7 cellular contexts compared by ENCODE assay signal in genomic region chr9:130445268-130445983, GRCh38. TPM values are rescaled to one million over a fixed set of nuclear protein-coding genes. Genes with fewer than 3 reads are reported as not detected.
DNase-seq lines count a peak whose midpoint lies in the region; ATAC-seq and TF ChIP-seq lines count a peak whose summit lies in the region.

No MANE protein-coding gene starts in this region.

- ATAC-seq in Right ventricle myocardium superior (ENCODE audit: poor library complexity) (peak; percentile 54), GM19351 (IDR thresholded peaks at IDR 0.05; ENCODE audit: unreplicated experiment) (no peak), HG03039 (IDR thresholded peaks at IDR 0.05; ENCODE audit: unreplicated experiment) (no peak)

- POLR2A ChIA-PET in HEK293 (lab: Yijun Ruan, JAX), result interaction anchor here (0.6 to 1.1 kb wide), 3 partner anchors 23 to 248 kb away, joined by 5 to 6 read pairs (median 5); partner anchors contain the start of gene EXOSC2

- H3K4me3 ChIP-seq in HEK293 (ENCODE audit: low read depth, low read length), result peak overlapping the region; percentile 38

- TF ChIP-seq CTCF in HEK293 (tag by site-specific recombination; IDR thresholded peaks at IDR 0.05), result peak; percentile 78

- H3K36me3 ChIP-seq in HEK293 (ENCODE audit: control insufficient read depth in 2 of 2, insufficient read depth in 1 of 2, low read length in 2 of 2), result no peaks in the 10 kb centered on the region

- DNase-seq in T1000 (lab: John Stamatoyannopoulos, UW) (peak; percentile 21), Right ventricle myocardium superior (peak; percentile 76), renal cortical epithelial cell (ENCODE audit: low read depth) (peak; percentile 44), dedifferentiated amniotic fluid mesenchymal stem cell (ENCODE audit: extremely low spot score) (no peak)

- H3K9me3 ChIP-seq in HEK293 (ENCODE audit: control insufficient read depth, insufficient read depth, low read depth, low read length), result no peaks in the 10 kb centered on the region

- CTCF ChIA-PET in HEK293 (lab: Yijun Ruan, JAX), result interaction anchor here (0.6 to 4.0 kb wide), 4 partner anchors 16 to 553 kb away, joined by 4 to 18 read pairs (median 6); no protein-coding TSS in a partner anchor

- intact Hi-C loops in Right ventricle myocardium superior (cut with DNase I), result no loop called here

- peaks cover 5% of the 10 kb centered on the region for H3K4me1 ChIP-seq in HEK293 (ENCODE audit: control insufficient read depth, insufficient read depth, low read length)

- peak overlapping the region; percentile 57; the same call in 1 of the 2 replicates for H3K27ac ChIP-seq in HEK293 (ENCODE audit: extremely low read depth, low read depth, low read length)

TF ChIP-seq in HEK293, 187 proteins besides CTCF, POLR2A, EP300 and RAD21 (continues in another document):
- TF ChIP-seq ZNF121 (tag by site-specific recombination; IDR thresholded peaks at IDR 0.05) (no peak), IKZF3 (tag by site-specific recombination; IDR thresholded peaks at IDR 0.05) (peak; percentile 59; the same call in 1 of the 2 replicates), EGR2 (tag by site-specific recombination; IDR thresholded peaks at IDR 0.05; ENCODE audit: low read depth) (no peak), REPIN1 (tag by site-specific recombination; IDR thresholded peaks at IDR 0.05; ENCODE audit: low read depth) (no peak), ZNF692 (tag by site-specific recombination; IDR thresholded peaks at IDR 0.05) (no peak), ZNF48 (tag by site-specific recombination; IDR thresholded peaks at IDR 0.05) (no peak), ZNF580 (tag by site-specific recombination; IDR thresholded peaks at IDR 0.05) (no peak), ZBTB1 (tag by site-specific recombination; IDR thresholded peaks at IDR 0.05) (no peak), ZNF311 (tag by site-specific recombination; IDR thresholded peaks at IDR 0.05; ENCODE audit: borderline replicate concordance) (no peak), ZNF521 (tag by site-specific recombination; IDR thresholded peaks at IDR 0.05) (no peak), ZNF146 (tag by site-specific recombination; IDR thresholded peaks at IDR 0.05) (no peak), ZBTB10 (tag by site-specific recombination; IDR thresholded peaks at IDR 0.05) (peak; percentile 56; the same call in 1 of the 2 replicates), SP7 (tag by site-specific recombination; IDR thresholded peaks at IDR 0.05) (peak; percentile 15), ZNF658 (tag by site-specific recombination; IDR thresholded peaks at IDR 0.05) (no peak), ZNF394 (tag by site-specific recombination; IDR thresholded peaks at IDR 0.05; ENCODE audit: borderline replicate concordance) (no peak), SETDB1 (IDR thresholded peaks at IDR 0.05; ENCODE audit: insufficient read length, low read length) (no peak), ZNF335 (tag by site-specific recombination; conservative IDR thresholded peaks at IDR 0.05) (peak; percentile 85), ZNF423 (tag by site-specific recombination; IDR thresholded peaks at IDR 0.05) (peak; percentile 80), ZNF76 (tag by site-specific recombination; IDR thresholded peaks at IDR 0.05; ENCODE audit: borderline replicate concordance, low read depth) (no peak), ZNF548 (tag by site-specific recombination; IDR thresholded peaks at IDR 0.05) (no peak), ZXDB (tag by site-specific recombination; IDR thresholded peaks at IDR 0.05) (peak; percentile 78), KLF8 (tag by site-specific recombination; IDR thresholded peaks at IDR 0.05) (peak; percentile 13; the same call in 1 of the 2 replicates), FEZF1 (tag by site-specific recombination; IDR thresholded peaks at IDR 0.05) (peak; percentile 29; the same call in 1 of the 2 replicates), WT1 (tag by site-specific recombination; IDR thresholded peaks at IDR 0.05) (peak; percentile 69), GLIS2 (tag by site-specific recombination; IDR thresholded peaks at IDR 0.05) (peak; percentile 90), KLF9 (tag by site-specific recombination; IDR thresholded peaks at IDR 0.05; ENCODE audit: low read depth) (peak; percentile 27), ZNF701 (tag by site-specific recombination; IDR thresholded peaks at IDR 0.05) (no peak), ZIC2 (tag by site-specific recombination; IDR thresholded peaks at IDR 0.05) (peak; percentile 99), ZNF624 (tag by site-specific recombination; IDR thresholded peaks at IDR 0.05) (no peak), SP2 (tag by site-specific recombination; IDR thresholded peaks at IDR 0.05) (peak; percentile 73), PATZ1 (tag by site-specific recombination; IDR thresholded peaks at IDR 0.05) (peak; percentile 86)
- TF ChIP-seq, protein P1, sequence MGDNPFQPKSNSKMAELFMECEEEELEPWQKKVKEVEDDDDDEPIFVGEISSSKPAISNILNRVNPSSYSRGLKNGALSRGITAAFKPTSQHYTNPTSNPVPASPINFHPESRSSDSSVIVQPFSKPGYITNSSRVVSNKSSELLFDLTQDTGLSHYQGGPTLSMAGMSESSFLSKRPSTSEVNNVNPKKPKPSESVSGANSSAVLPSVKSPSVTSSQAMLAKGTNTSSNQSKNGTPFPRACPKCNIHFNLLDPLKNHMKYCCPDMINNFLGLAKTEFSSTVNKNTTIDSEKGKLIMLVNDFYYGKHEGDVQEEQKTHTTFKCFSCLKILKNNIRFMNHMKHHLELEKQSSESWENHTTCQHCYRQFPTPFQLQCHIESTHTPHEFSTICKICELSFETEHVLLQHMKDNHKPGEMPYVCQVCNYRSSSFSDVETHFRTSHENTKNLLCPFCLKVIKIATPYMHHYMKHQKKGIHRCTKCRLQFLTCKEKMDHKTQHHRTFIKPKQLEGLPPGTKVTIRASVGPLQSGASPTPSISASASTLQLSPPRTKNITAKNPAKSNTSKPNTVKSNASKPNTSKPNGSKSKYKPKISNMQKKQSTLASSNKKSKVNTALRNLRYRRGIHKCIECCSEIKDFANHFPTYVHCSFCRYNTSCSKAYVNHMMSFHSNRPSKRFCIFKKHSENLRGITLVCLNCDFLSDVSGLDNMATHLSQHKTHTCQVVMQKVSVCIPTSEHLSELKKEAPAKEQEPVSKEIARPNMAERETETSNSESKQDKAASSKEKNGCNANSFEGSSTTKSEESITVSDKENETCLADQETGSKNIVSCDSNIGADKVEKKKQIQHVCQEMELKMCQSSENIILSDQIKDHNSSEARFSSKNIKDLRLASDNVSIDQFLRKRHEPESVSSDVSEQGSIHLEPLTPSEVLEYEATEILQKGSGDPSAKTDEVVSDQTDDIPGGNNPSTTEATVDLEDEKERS (tag by site-specific recombination; IDR thresholded peaks at IDR 0.05), result no peak

RNA-seq across cellular contexts. Expression of gene ASS1, which starts 0.7 kb away (rescaled TPM):
- 74.4 TPM for total RNA-seq in Right ventricle myocardium superior
- total RNA-seq in renal cortical epithelial cell, result 64.6 and 82.5 TPM in 2 replicates
